In genomic region chr2:238714038-238714528, GRCh38 we compare ENCODE assay signal across 26 cellular contexts.
DNase-seq lines count a peak whose midpoint lies in the region; ATAC-seq and TF ChIP-seq lines count a peak whose summit lies in the region.
"Had no signal": no experiment of that assay in that cellular context is flagged by ENCODE, and none has a peak within 500 bp of the region (broad histone marks: within the 10 kb centered on the region; RNA-seq: fewer than 3 reads in every experiment).

No MANE protein-coding gene starts in this region.

- H3K27ac ChIP-seq in RWPE2 (ENCODE audit: poor library complexity, severe bottlenecking): no peak overlapping the region
- peak overlapping the region in 3 of 4 donors; percentile 25 to 78 (median 52) for H3K27ac ChIP-seq in gastroesophageal sphincter
- peak overlapping the region; percentile 64 for H3K27ac ChIP-seq in stomach smooth muscle (ENCODE audit: low read length)
- H3K27ac ChIP-seq in colonic mucosa: no peak overlapping the region
- H3K27ac ChIP-seq: BLaER1, epithelial cell of prostate, tibial artery had no signal

- H3K27me3 ChIP-seq in RWPE2 (ENCODE audit: insufficient read depth, poor library complexity, severe bottlenecking): no peaks in the 10 kb centered on the region
- no peaks in the 10 kb centered on the region for H3K27me3 ChIP-seq in gastroesophageal sphincter
- no peaks in the 10 kb centered on the region for H3K27me3 ChIP-seq in stomach smooth muscle (ENCODE audit: control insufficient read depth in 1 of 2, insufficient read depth in 2 of 2, low read length in 2 of 2)
- no peaks in the 10 kb centered on the region for H3K27me3 ChIP-seq in colonic mucosa
- H3K27me3 ChIP-seq: BLaER1 had no signal

- H3K4me3 ChIP-seq in RWPE2 (ENCODE audit: severe bottlenecking) (no peak overlapping the region), gastroesophageal sphincter (no peak overlapping the region), stomach smooth muscle (ENCODE audit: low read length in 2 of 2) (peak overlapping the region in 1 of 2 donors; percentile 52), colonic mucosa (no peak overlapping the region)
- H3K4me3 ChIP-seq: BLaER1, K562, tibial artery had no signal

- intact Hi-C loops in colonic mucosa (cut with DNase I): no loop called here

- TF ChIP-seq POLR2A in gastroesophageal sphincter (IDR thresholded peaks at IDR 0.05): no peak

- DNase-seq in ELR (ENCODE audit: low read depth) (peak; percentile 27), RWPE2 (ENCODE audit: low spot score) (no peak), NCI-H2196 (lab: John Stamatoyannopoulos, UW; ENCODE audit: unreplicated experiment) (no peak), colonic mucosa (no peak), mucosa of gallbladder (ENCODE audit: low spot score) (no peak)
- DNase-seq: activated CD4-positive, alpha-beta memory T cell treated with anti-CD3 and anti-CD28 coated beads, Interleukin-2, amount 10 ng/mL, durations not matched to agents 7 days and 5 days; activated CD4-positive, CD25-positive, alpha-beta regulatory T cell; activated naive CD4-positive, alpha-beta T cell treated with Interleukin-2 at 50 U/mL for 16 hours; activated T-cell treated with anti-CD3 and anti-CD28 coated beads, Interleukin-2, amount 50 U/mL, for 4 hours; COR-L47; DMS79; GOT3; NCI-H187; NCI-H2227 treated with DMSO at 0.1 percent for 48 hours; NCI-H748 treated with DMSO at 0.1 percent for 48 hours; nucleus accumbens; stimulated activated CD4-positive, alpha-beta T cell treated with anti-CD3 and anti-CD28 coated beads, Interleukin-2, amount 100 ng/mL, for 48 hours; stimulated activated naive CD4-positive, alpha-beta T cell treated with Interleukin-2 at 50 U/mL for 16 hours; SW 1271 had no signal

- H3K4me1 ChIP-seq in RWPE2 (ENCODE audit: insufficient read depth, poor library complexity, severe bottlenecking): no peaks in the 10 kb centered on the region
- H3K4me1 ChIP-seq in gastroesophageal sphincter: peaks cover 0 to 33% (median 0%) of the 10 kb centered on the region in 3 donors
- H3K4me1 ChIP-seq in stomach smooth muscle (ENCODE audit: control insufficient read depth, insufficient read depth, low read length): peaks cover 22% of the 10 kb centered on the region
- H3K4me1 ChIP-seq in colonic mucosa: no peaks in the 10 kb centered on the region
- H3K4me1 ChIP-seq: BLaER1 had no signal

- H3K9me3 ChIP-seq in RWPE2 (ENCODE audit: severe bottlenecking) (no peaks in the 10 kb centered on the region), gastroesophageal sphincter (no peaks in the 10 kb centered on the region), stomach smooth muscle (ENCODE audit: control insufficient read depth in 2 of 2, low read length in 2 of 2) (no peaks in the 10 kb centered on the region), colonic mucosa (no peaks in the 10 kb centered on the region)
- H3K9me3 ChIP-seq: BLaER1, tibial artery had no signal

- 11 to 12% methylated on average over 1 to 2 of the region's 9 CpGs for WGBS in gastroesophageal sphincter (ENCODE audit: low coverage in 1 of 2), 2 donors

- TF ChIP-seq EP300 in gastroesophageal sphincter (IDR thresholded peaks at IDR 0.05): no peak

- no peak for TF ChIP-seq CTCF in RWPE2 (IDR thresholded peaks at IDR 0.05; ENCODE audit: poor library complexity, severe bottlenecking)
- TF ChIP-seq CTCF in gastroesophageal sphincter (IDR thresholded peaks at IDR 0.05): peak in 1 of 4 experiments; percentile 43
- TF ChIP-seq CTCF in colonic mucosa (IDR thresholded peaks at IDR 0.05): no peak

- H3K36me3 ChIP-seq in RWPE2 (ENCODE audit: low read depth): no peaks in the 10 kb centered on the region
- H3K36me3 ChIP-seq in gastroesophageal sphincter: no peaks in the 10 kb centered on the region
- H3K36me3 ChIP-seq in stomach smooth muscle (ENCODE audit: control insufficient read depth in 2 of 2, insufficient read depth in 2 of 2, low read length in 2 of 2): no peaks in the 10 kb centered on the region
- no peaks in the 10 kb centered on the region for H3K36me3 ChIP-seq in colonic mucosa
- H3K36me3 ChIP-seq: BLaER1, tibial artery had no signal

- ATAC-seq in RWPE2 (ENCODE audit: low read depth): 0 out of 3 replicates have a peak, but pooled peaks have one; percentile 27
- peak; percentile 67 for ATAC-seq in gastroesophageal sphincter
- no peak for ATAC-seq in GM19397 (IDR thresholded peaks at IDR 0.05; ENCODE audit: unreplicated experiment)
- ATAC-seq: activated T-cell treated with anti-CD3 and anti-CD28 coated beads, Interleukin-2, amount 50 U/mL, for 4 hours; K562 had no signal

- H3K9ac ChIP-seq in stomach smooth muscle (ENCODE audit: low read length in 2 of 2) (peak overlapping the region; percentile 5 to 8), colonic mucosa (ENCODE audit: low read depth in 2 of 2, low read length in 2 of 2) (no peak overlapping the region)
- H3K9ac ChIP-seq: BLaER1 had no signal

Comparison
In these comparisons a context has a peak if more than half of its experiments do, and no peak if none do; other contexts are left out.
1. H3K27ac ChIP-seq: peak in gastroesophageal sphincter (3 of 4) and stomach smooth muscle (single experiment); none in RWPE2 (single experiment) and colonic mucosa (single experiment).
2. H3K9ac ChIP-seq: peak in stomach smooth muscle (2 of 2); none in colonic mucosa (0 of 2).